ENCODE assay signal across 2 cellular contexts in the genomic region with DNA sequence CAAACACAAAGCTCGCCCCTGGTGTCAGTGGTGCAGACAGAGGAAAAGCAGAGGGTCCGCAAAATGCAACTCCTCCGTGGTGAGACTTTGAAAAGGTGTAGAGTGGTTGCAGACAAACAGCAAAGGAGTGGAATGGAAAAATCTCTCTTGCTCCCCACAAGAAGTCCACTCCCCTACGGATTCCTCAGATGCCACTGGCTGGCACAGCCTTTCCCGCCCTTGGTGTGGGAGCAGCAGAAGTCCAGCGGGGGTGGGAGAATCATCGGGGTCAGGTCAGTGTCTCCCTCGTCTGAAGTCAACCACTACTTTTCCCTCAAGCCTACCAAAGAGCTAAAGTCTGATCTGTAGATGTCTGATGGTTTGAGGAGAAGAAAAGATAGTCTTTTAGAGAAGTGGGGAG.
TF ChIP-seq lines count a peak whose summit lies in the region.

No MANE protein-coding gene starts in this region.

TF ChIP-seq in H1, 55 proteins besides CTCF, POLR2A, EP300 and RAD21:
- TF ChIP-seq HDAC2 (IDR thresholded peaks at IDR 0.05; ENCODE audit: borderline replicate concordance in 1 of 2, low read depth in 2 of 2, low read length in 2 of 2) = no peak
- TF ChIP-seq EZH2 (IDR thresholded peaks at IDR 0.05; ENCODE audit: low read depth, low read length, severe bottlenecking) = no peak
- no peak for TF ChIP-seq CBX8 (IDR thresholded peaks at IDR 0.05; ENCODE audit: borderline replicate concordance, low read depth, low read length)
- TF ChIP-seq, protein P1, sequence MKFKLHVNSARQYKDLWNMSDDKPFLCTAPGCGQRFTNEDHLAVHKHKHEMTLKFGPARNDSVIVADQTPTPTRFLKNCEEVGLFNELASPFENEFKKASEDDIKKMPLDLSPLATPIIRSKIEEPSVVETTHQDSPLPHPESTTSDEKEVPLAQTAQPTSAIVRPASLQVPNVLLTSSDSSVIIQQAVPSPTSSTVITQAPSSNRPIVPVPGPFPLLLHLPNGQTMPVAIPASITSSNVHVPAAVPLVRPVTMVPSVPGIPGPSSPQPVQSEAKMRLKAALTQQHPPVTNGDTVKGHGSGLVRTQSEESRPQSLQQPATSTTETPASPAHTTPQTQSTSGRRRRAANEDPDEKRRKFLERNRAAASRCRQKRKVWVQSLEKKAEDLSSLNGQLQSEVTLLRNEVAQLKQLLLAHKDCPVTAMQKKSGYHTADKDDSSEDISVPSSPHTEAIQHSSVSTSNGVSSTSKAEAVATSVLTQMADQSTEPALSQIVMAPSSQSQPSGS (IDR thresholded peaks at IDR 0.05; ENCODE audit: low read length) = no peak
- no peak for TF ChIP-seq CREB1 (IDR thresholded peaks at IDR 0.05)
- no peak for TF ChIP-seq PHF8 (conservative IDR thresholded peaks at IDR 0.05; ENCODE audit: low read depth, low read length)
TF ChIP-seq in H1: peak in this region for 0.

TF ChIP-seq in HepG2, 621 proteins besides CTCF, POLR2A, EP300 and RAD21:
- no peak for TF ChIP-seq EED (CRISPR knock-in tag; IDR thresholded peaks at IDR 0.05)
- no peak for TF ChIP-seq ATM (IDR thresholded peaks at IDR 0.05; ENCODE audit: borderline replicate concordance)
- no peak for TF ChIP-seq ZBTB42 (CRISPR knock-in tag; IDR thresholded peaks at IDR 0.05)
- no peak for TF ChIP-seq NFRKB (IDR thresholded peaks at IDR 0.05)
- no peak for TF ChIP-seq ZNF652 (CRISPR knock-in tag; IDR thresholded peaks at IDR 0.05; ENCODE audit: borderline replicate concordance, low read depth)
- TF ChIP-seq SIN3B (IDR thresholded peaks at IDR 0.05; ENCODE audit: low read length) = no peak
- no peak for TF ChIP-seq PRPF4 (IDR thresholded peaks at IDR 0.05; ENCODE audit: low read depth, low read length, poor library complexity, severe bottlenecking)
- TF ChIP-seq, protein P2, sequence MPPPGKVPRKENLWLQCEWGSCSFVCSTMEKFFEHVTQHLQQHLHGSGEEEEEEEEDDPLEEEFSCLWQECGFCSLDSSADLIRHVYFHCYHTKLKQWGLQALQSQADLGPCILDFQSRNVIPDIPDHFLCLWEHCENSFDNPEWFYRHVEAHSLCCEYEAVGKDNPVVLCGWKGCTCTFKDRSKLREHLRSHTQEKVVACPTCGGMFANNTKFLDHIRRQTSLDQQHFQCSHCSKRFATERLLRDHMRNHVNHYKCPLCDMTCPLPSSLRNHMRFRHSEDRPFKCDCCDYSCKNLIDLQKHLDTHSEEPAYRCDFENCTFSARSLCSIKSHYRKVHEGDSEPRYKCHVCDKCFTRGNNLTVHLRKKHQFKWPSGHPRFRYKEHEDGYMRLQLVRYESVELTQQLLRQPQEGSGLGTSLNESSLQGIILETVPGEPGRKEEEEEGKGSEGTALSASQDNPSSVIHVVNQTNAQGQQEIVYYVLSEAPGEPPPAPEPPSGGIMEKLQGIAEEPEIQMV (CRISPR knock-in tag; IDR thresholded peaks at IDR 0.05; ENCODE audit: low read depth) = no peak
- TF ChIP-seq, protein P3, sequence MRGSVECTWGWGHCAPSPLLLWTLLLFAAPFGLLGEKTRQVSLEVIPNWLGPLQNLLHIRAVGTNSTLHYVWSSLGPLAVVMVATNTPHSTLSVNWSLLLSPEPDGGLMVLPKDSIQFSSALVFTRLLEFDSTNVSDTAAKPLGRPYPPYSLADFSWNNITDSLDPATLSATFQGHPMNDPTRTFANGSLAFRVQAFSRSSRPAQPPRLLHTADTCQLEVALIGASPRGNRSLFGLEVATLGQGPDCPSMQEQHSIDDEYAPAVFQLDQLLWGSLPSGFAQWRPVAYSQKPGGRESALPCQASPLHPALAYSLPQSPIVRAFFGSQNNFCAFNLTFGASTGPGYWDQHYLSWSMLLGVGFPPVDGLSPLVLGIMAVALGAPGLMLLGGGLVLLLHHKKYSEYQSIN (CRISPR knock-in tag; IDR thresholded peaks at IDR 0.05; ENCODE audit: borderline replicate concordance) = no peak
- TF ChIP-seq KDM6A (CRISPR knock-in tag; IDR thresholded peaks at IDR 0.05; ENCODE audit: low read depth) = no peak
- no peak for TF ChIP-seq KDM4B (CRISPR knock-in tag; IDR thresholded peaks at IDR 0.05)
- TF ChIP-seq, protein P4, sequence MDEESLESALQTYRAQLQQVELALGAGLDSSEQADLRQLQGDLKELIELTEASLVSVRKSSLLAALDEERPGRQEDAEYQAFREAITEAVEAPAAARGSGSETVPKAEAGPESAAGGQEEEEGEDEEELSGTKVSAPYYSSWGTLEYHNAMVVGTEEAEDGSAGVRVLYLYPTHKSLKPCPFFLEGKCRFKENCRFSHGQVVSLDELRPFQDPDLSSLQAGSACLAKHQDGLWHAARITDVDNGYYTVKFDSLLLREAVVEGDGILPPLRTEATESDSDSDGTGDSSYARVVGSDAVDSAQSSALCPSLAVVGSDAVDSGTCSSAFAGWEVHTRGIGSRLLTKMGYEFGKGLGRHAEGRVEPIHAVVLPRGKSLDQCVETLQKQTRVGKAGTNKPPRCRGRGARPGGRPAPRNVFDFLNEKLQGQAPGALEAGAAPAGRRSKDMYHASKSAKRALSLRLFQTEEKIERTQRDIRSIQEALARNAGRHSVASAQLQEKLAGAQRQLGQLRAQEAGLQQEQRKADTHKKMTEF (CRISPR knock-in tag; IDR thresholded peaks at IDR 0.05) = no peak
- no peak for TF ChIP-seq HNF4A (CRISPR knock-in tag; IDR thresholded peaks at IDR 0.05)
- TF ChIP-seq, protein P5, sequence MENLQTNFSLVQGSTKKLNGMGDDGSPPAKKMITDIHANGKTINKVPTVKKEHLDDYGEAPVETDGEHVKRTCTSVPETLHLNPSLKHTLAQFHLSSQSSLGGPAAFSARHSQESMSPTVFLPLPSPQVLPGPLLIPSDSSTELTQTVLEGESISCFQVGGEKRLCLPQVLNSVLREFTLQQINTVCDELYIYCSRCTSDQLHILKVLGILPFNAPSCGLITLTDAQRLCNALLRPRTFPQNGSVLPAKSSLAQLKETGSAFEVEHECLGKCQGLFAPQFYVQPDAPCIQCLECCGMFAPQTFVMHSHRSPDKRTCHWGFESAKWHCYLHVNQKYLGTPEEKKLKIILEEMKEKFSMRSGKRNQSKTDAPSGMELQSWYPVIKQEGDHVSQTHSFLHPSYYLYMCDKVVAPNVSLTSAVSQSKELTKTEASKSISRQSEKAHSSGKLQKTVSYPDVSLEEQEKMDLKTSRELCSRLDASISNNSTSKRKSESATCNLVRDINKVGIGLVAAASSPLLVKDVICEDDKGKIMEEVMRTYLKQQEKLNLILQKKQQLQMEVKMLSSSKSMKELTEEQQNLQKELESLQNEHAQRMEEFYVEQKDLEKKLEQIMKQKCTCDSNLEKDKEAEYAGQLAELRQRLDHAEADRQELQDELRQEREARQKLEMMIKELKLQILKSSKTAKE (CRISPR knock-in tag; IDR thresholded peaks at IDR 0.05; ENCODE audit: borderline replicate concordance) = no peak
- TF ChIP-seq ZNF556 (CRISPR knock-in tag; IDR thresholded peaks at IDR 0.05; ENCODE audit: borderline replicate concordance) = no peak
- TF ChIP-seq, protein P6, sequence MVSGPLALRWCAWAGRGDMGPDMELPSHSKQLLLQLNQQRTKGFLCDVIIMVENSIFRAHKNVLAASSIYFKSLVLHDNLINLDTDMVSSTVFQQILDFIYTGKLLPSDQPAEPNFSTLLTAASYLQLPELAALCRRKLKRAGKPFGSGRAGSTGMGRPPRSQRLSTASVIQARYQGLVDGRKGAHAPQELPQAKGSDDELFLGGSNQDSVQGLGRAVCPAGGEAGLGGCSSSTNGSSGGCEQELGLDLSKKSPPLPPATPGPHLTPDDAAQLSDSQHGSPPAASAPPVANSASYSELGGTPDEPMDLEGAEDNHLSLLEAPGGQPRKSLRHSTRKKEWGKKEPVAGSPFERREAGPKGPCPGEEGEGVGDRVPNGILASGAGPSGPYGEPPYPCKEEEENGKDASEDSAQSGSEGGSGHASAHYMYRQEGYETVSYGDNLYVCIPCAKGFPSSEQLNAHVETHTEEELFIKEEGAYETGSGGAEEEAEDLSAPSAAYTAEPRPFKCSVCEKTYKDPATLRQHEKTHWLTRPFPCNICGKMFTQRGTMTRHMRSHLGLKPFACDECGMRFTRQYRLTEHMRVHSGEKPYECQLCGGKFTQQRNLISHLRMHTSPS (CRISPR knock-in tag; IDR thresholded peaks at IDR 0.05; ENCODE audit: low read depth) = no peak
- no peak for TF ChIP-seq MXI1 (IDR thresholded peaks at IDR 0.05; ENCODE audit: borderline replicate concordance, low read depth, low read length)
- TF ChIP-seq ZNF12 (CRISPR knock-in tag; IDR thresholded peaks at IDR 0.05) = no peak
